In genomic region chr19:38409631-38410133, GRCh38 we compare ENCODE assay signal across 8 cellular contexts. TPM values are rescaled to one million over a fixed set of nuclear protein-coding genes. Genes with fewer than 3 reads are reported as not detected.
DNase-seq lines count a peak whose midpoint lies in the region; ATAC-seq and TF ChIP-seq lines count a peak whose summit lies in the region.
"Had no signal": no experiment of that assay in that cellular context is flagged by ENCODE, and none has a peak within 500 bp of the region (broad histone marks: within the 10 kb centered on the region; RNA-seq: fewer than 3 reads in every experiment).

No MANE protein-coding gene starts in this region.

- DNase-seq in M059J (ENCODE audit: low read depth) (peak; percentile 58), left ventricle myocardium inferior (peak; percentile 52), NCI-H1417 (lab: John Stamatoyannopoulos, UW) (no peak)
- DNase-seq: activated CD8-positive, alpha-beta T cell treated with anti-CD3 and anti-CD28 coated beads, Interleukin-2, amount 10 ng/mL, durations not matched to agents 7 days and 5 days; central memory CD4-positive, alpha-beta T cell; MV-4-11; PC-9 had no signal

- H3K4me1 ChIP-seq in left ventricle myocardium inferior, result no peaks in the 10 kb centered on the region

- no peak for ATAC-seq in GM21381 (IDR thresholded peaks at IDR 0.05; ENCODE audit: unreplicated experiment)
- ATAC-seq: activated CD8-positive, alpha-beta T cell treated with anti-CD3 and anti-CD28 coated beads, Interleukin-2, amount 10 ng/mL, durations not matched to agents 7 days and 5 days had no signal

- H3K36me3 ChIP-seq in left ventricle myocardium inferior, result peaks cover 28% of the 10 kb centered on the region

- intact Hi-C loops in left ventricle myocardium inferior (cut with micrococcal nuclease), result loop anchor here (10.0 kb wide), 1 partner anchor 225 kb away; no protein-coding TSS in a partner anchor

- no peak for TF ChIP-seq CTCF in left ventricle myocardium inferior (IDR thresholded peaks at IDR 0.05; ENCODE audit: borderline replicate concordance)

- H3K4me3 ChIP-seq in left ventricle myocardium inferior, result no peak overlapping the region
- H3K4me3 ChIP-seq: PC-9 had no signal

- H3K9me3 ChIP-seq in left ventricle myocardium inferior (replicated peaks), result no peaks in the 10 kb centered on the region

- no peak overlapping the region for H3K27ac ChIP-seq in left ventricle myocardium inferior (replicated peaks)
- H3K27ac ChIP-seq: PC-9 had no signal

- H3K27me3 ChIP-seq in left ventricle myocardium inferior (ENCODE audit: low read depth), result peaks cover 8% of the 10 kb centered on the region

RNA-seq across cellular contexts. Expression of gene FAM98C, which starts 6.8 kb away (rescaled TPM):
- total RNA-seq in M059J (2014; rRNA removed; shearing (Covaris generic)), result 7.6 and 10.5 TPM in 2 replicates
- total RNA-seq in left ventricle myocardium inferior, result 11.5 TPM

RNA-seq across cellular contexts. Expression of gene RASGRP4, which starts 16.3 kb away (rescaled TPM):
- not detected in 2 replicates for total RNA-seq in M059J (2014; rRNA removed; shearing (Covaris generic))
- 1.5 TPM for total RNA-seq in left ventricle myocardium inferior
- total RNA-seq: PC-9 had no signal

RNA-seq across cellular contexts. Expression of gene SPRED3, which starts 21.2 kb away (rescaled TPM):
- total RNA-seq in M059J (2014; rRNA removed; shearing (Covaris generic)), result 1.7 and 3.5 TPM in 2 replicates
- 0.71 TPM for total RNA-seq in left ventricle myocardium inferior

RNA-seq across cellular contexts. Expression of gene GGN, which starts 21.8 kb away (rescaled TPM):
- total RNA-seq in M059J (2014; rRNA removed; shearing (Covaris generic)), result 0.64 TPM in 1 of 2 replicates, not detected in the other
- total RNA-seq in left ventricle myocardium inferior, result not detected
- total RNA-seq: activated CD8-positive, alpha-beta T cell treated with anti-CD3 and anti-CD28 coated beads, Interleukin-2, amount 10 ng/mL, durations not matched to agents 7 days and 5 days had no signal

RNA-seq across cellular contexts. Expression of gene RYR1, which starts 23.8 kb away (rescaled TPM):
- total RNA-seq in M059J (2014; rRNA removed; shearing (Covaris generic)), result not detected in 2 replicates
- total RNA-seq in left ventricle myocardium inferior, result 0.74 TPM

Comparison
In these comparisons a context has a peak if more than half of its experiments do, and no peak if none do; other contexts are left out.
1. DNase-seq: peak in M059J (single experiment) and left ventricle myocardium inferior (single experiment); none in NCI-H1417 (0 of 3).